ENCODE assay signal across 7 cellular contexts in the genomic region with DNA sequence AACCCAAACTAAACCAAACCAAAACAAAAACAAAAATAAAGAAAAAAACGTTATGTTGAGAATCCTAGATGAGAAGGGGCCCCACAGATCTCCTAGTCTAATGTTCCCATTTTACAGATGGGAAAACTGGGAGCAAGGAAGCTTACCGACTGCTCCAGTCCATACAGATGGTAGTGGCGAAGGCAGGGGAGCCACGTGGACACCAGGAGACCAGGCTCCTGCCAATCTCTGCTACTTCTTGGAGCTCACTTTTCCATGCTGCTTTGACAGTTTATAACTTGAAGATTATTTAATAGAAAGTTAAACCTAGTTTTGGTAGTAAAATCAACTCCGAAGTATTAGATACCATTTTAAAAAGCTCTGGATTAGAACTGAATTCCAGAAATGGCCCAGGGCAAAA.
"Had no signal": no experiment of that assay in that cellular context is flagged by ENCODE, and none has a peak within 500 bp of the region (broad histone marks: within the 10 kb centered on the region; RNA-seq: fewer than 3 reads in every experiment).

No MANE protein-coding gene starts in this region.

- H3K4me3 ChIP-seq: GM23338 had no signal

- ATAC-seq: GM23338 had no signal

- FAIRE-seq: H1, H54, HTR-8/SVneo had no signal

- DNase-seq: H9, HCEC 1CT, KG1 had no signal

- H3K4me2 ChIP-seq: GM23338 had no signal
